Comparison of ENCODE assay signal across 30 cellular contexts in genomic region chr13:84200971-84201370, GRCh38.
"Had no signal": no experiment of that assay in that cellular context is flagged by ENCODE, and none has a peak within 500 bp of the region (broad histone marks: within the 10 kb centered on the region; RNA-seq: fewer than 3 reads in every experiment).

No MANE protein-coding gene starts in this region.

- H3K27ac ChIP-seq: neural progenitor cell, ovary, parathyroid adenoma, psoas muscle, skin epidermis, spleen, suprapubic skin, testis, tibial artery, transverse colon, upper lobe of right lung, uterus had no signal

- DNase-seq: naive thymus-derived CD4-positive, alpha-beta T cell; natural killer cell; occipital lobe; ovary; posterior cingulate gyrus; psoas muscle; right cardiac atrium; spleen; stimulated activated CD4-positive, alpha-beta T cell treated with anti-CD3 and anti-CD28 coated beads, Interleukin-12 subunit alpha, Interleukin-12 subunit beta, amount 100 ng/mL, for 4 hours; stimulated activated CD4-positive, alpha-beta T cell treated with anti-CD3 and anti-CD28 coated beads, Interleukin-1b, Interleukin-23, amount 100 ng/mL, for 48 hours; stimulated activated CD4-positive, alpha-beta T cell treated with anti-CD3 and anti-CD28 coated beads, Interleukin-4, amount 100 ng/mL, for 1 hour; stimulated activated CD4-positive, alpha-beta T cell treated with anti-CD3 and anti-CD28 coated beads, Interleukin-4, amount 100 ng/mL, for 4 hours; stimulated activated CD8-positive, alpha-beta memory T cell treated with anti-CD3 and anti-CD28 coated beads, Interleukin-4, amount 100 ng/mL, for 48 hours; stimulated activated naive CD4-positive, alpha-beta T cell; substantia nigra; testis; tibial artery; transverse colon; upper lobe of right lung; uterus had no signal

- H3K27ac Mint-ChIP-seq: naive thymus-derived CD4-positive, alpha-beta T cell; natural killer cell; nephron; neural progenitor cell; progenitor cell of endocrine pancreas; stimulated activated naive CD8-positive, alpha-beta T cell treated with anti-CD3 and anti-CD28 coated beads, Interleukin-15, Interleukin-2, amounts not matched to agents 100 ng/mL and 50 ng/mL, for 24 hours; type B pancreatic cell had no signal

- H3K9me3 ChIP-seq: ovary, psoas muscle, suprapubic skin, testis, tibial artery, upper lobe of right lung, uterus had no signal

- H3K36me3 ChIP-seq: neural progenitor cell, ovary, spleen, suprapubic skin, tibial artery, transverse colon, upper lobe of right lung, uterus had no signal

- H3K27me3 ChIP-seq: neural progenitor cell, ovary, spleen, suprapubic skin, testis, tibial artery, transverse colon, upper lobe of right lung, uterus had no signal

- H3K4me3 Mint-ChIP-seq: naive thymus-derived CD4-positive, alpha-beta T cell; natural killer cell; nephron; neural progenitor cell; stimulated activated naive CD8-positive, alpha-beta T cell treated with anti-CD3 and anti-CD28 coated beads, Interleukin-15, Interleukin-2, amounts not matched to agents 100 ng/mL and 50 ng/mL, for 24 hours; type B pancreatic cell had no signal

- H3K9ac ChIP-seq: neural progenitor cell, parathyroid adenoma had no signal

- H3K4me1 ChIP-seq: neural progenitor cell, parathyroid adenoma, psoas muscle, spleen, suprapubic skin, testis, tibial artery, transverse colon, upper lobe of right lung, uterus had no signal

- H3K79me2 ChIP-seq: parathyroid adenoma had no signal

- H2AFZ ChIP-seq: neural progenitor cell, parathyroid adenoma had no signal

- H3K27me3 Mint-ChIP-seq: naive thymus-derived CD4-positive, alpha-beta T cell; progenitor cell of endocrine pancreas; stimulated activated naive CD8-positive, alpha-beta T cell treated with anti-CD3 and anti-CD28 coated beads, Interleukin-15, Interleukin-2, amounts not matched to agents 100 ng/mL and 50 ng/mL, for 24 hours; type B pancreatic cell had no signal

- H3K4me2 ChIP-seq: neural progenitor cell, smooth muscle cell had no signal

- H3K4me1 Mint-ChIP-seq: naive thymus-derived CD4-positive, alpha-beta T cell; natural killer cell; nephron; neural progenitor cell had no signal

- ATAC-seq: naive thymus-derived CD4-positive, alpha-beta T cell; natural killer cell; psoas muscle; right cardiac atrium; sciatic nerve; upper lobe of right lung had no signal

- H3K4me3 ChIP-seq: neural progenitor cell, ovary, psoas muscle, skin epidermis, smooth muscle cell, spleen, suprapubic skin, testis, tibial artery, transverse colon, upper lobe of right lung, uterus had no signal

- H3K36me3 Mint-ChIP-seq: naive thymus-derived CD4-positive, alpha-beta T cell; natural killer cell; neural progenitor cell; type B pancreatic cell had no signal

- H3K9me3 Mint-ChIP-seq: natural killer cell, nephron, neural progenitor cell, type B pancreatic cell had no signal
